Comparison of ENCODE assay signal across 8 cellular contexts in genomic region chr17:2240541-2240940, GRCh38.
A peak's percentile ranks its signal among the peaks of the same experiment; 100 is the strongest.
DNase-seq lines count a peak whose midpoint lies in the region; ATAC-seq, FAIRE-seq and TF ChIP-seq lines count a peak whose summit lies in the region.

No MANE protein-coding gene starts in this region.

- peak overlapping the region; percentile 51 for H3K4me3 Mint-ChIP-seq in activated CD8-positive, alpha-beta memory T cell treated with anti-CD3 and anti-CD28 coated beads, Interleukin-2, amount 10 ng/mL, durations not matched to agents 7 days and 5 days
- H3K4me3 Mint-ChIP-seq in activated B cell treated with CpG ODN at 0.5 μM for 24 hours: no peak overlapping the region

- H3K27ac ChIP-seq in keratinocyte (ENCODE audit: control insufficient read depth, insufficient read depth, low read length) (peak overlapping the region; percentile 69), tibial artery (peak overlapping the region; percentile 11 to 58), pancreas (peak overlapping the region in 1 of 4 donors; percentile 21), hepatocyte (no peak overlapping the region)

- no peaks in the 10 kb centered on the region for H3K27me3 Mint-ChIP-seq in activated CD8-positive, alpha-beta memory T cell treated with anti-CD3 and anti-CD28 coated beads, Interleukin-2, amount 10 ng/mL, durations not matched to agents 7 days and 5 days
- no peaks in the 10 kb centered on the region for H3K27me3 Mint-ChIP-seq in activated B cell treated with CpG ODN at 0.5 μM for 24 hours

- H3K36me3 ChIP-seq in keratinocyte (ENCODE audit: control insufficient read depth in 2 of 2, extremely low read depth in 1 of 2, insufficient read depth in 2 of 2, low read length in 2 of 2): peaks cover 11 to 18% of the 10 kb centered on the region in 2 experiments
- H3K36me3 ChIP-seq in tibial artery: peaks cover 0 to 15% (median 13%) of the 10 kb centered on the region in 3 donors
- peaks cover 0 to 18% (median 0%) of the 10 kb centered on the region in 3 donors for H3K36me3 ChIP-seq in pancreas
- H3K36me3 ChIP-seq in hepatocyte (replicated peaks; ENCODE audit: insufficient read depth, low read depth): no peaks in the 10 kb centered on the region

- H3K4me1 ChIP-seq in keratinocyte (ENCODE audit: control insufficient read depth, extremely low read depth, insufficient read depth, low read length) (peaks cover 15% of the 10 kb centered on the region), tibial artery (peaks cover 0 to 67% (median 45%) of the 10 kb centered on the region in 4 donors), pancreas (no peaks in the 10 kb centered on the region), hepatocyte (ENCODE audit: insufficient read depth) (no peaks in the 10 kb centered on the region)

- no peaks in the 10 kb centered on the region for H3K79me2 ChIP-seq in keratinocyte (ENCODE audit: control insufficient read depth, insufficient read depth, low read length)
- no peaks in the 10 kb centered on the region for H3K79me2 ChIP-seq in hepatocyte

- H3K9me1 ChIP-seq in keratinocyte (ENCODE audit: control insufficient read depth, extremely low read depth, insufficient read depth, low read length): peaks cover 2% of the 10 kb centered on the region

- CTCF ChIA-PET in activated CD8-positive, alpha-beta memory T cell treated with anti-CD3 and anti-CD28 coated beads, Interleukin-2, amount 10 ng/mL, durations not matched to agents 7 days and 5 days (lab: Charles Lee): interaction anchor here (0.8 to 2.5 kb wide), 16 partner anchors 13 to 332 kb away, joined by 3 to 39 read pairs (median 4); partner anchors contain the start of gene HIC1
- CTCF ChIA-PET in activated B cell treated with CpG ODN at 0.5 μM for 24 hours (lab: Charles Lee): interaction anchor here (0.9 to 2.5 kb wide), 6 partner anchors 16 to 186 kb away, joined by 3 to 24 read pairs (median 4); partner anchors contain the start of gene HIC1

- H3K4me3 ChIP-seq in keratinocyte (ENCODE audit: control insufficient read depth in 2 of 3, extremely low read depth in 1 of 3, insufficient read depth in 2 of 3, low read depth in 1 of 3, low read length in 3 of 3) (no peak overlapping the region), tibial artery (no peak overlapping the region), pancreas (no peak overlapping the region), hepatocyte (no peak overlapping the region)

- H3K9ac ChIP-seq in keratinocyte (ENCODE audit: control insufficient read depth, extremely low read depth, insufficient read depth, low read length): no peak overlapping the region

- H2AFZ ChIP-seq in keratinocyte (ENCODE audit: control insufficient read depth, low read length) (no peak overlapping the region), hepatocyte (no peak overlapping the region)

- H3K4me2 ChIP-seq in keratinocyte (ENCODE audit: control insufficient read depth, extremely low read depth, insufficient read depth, low read depth, low read length): peak overlapping the region; percentile 77
- H3K4me2 ChIP-seq in hepatocyte: no peak overlapping the region

- intact Hi-C loops in activated B cell treated with CpG ODN at 0.5 μM for 24 hours (cut with micrococcal nuclease) (loop anchor here (1.0 kb wide), 1 partner anchor 153 kb away; no protein-coding TSS in a partner anchor), tibial artery (cut with DNase I; ENCODE audit: low total_unique reads) (no loop called here), pancreas (cut with DNase I) (no loop called here)

- DNase-seq in activated CD8-positive, alpha-beta memory T cell treated with anti-CD3 and anti-CD28 coated beads, Interleukin-2, amount 10 ng/mL, durations not matched to agents 7 days and 5 days: no peak
- DNase-seq in activated CD8-positive, alpha-beta memory T cell treated with anti-CD3 and anti-CD28 coated beads, Interleukin-2, amount 50 U/mL, for 48 hours: no peak
- DNase-seq in activated B cell treated with CpG ODN at 0.5 μM for 24 hours: no peak
- DNase-seq in keratinocyte (ENCODE audit: low read depth, low spot score): no peak
- DNase-seq in tibial artery: no peak
- DNase-seq in pancreas: no peak
- DNase-seq in hepatocyte (ENCODE audit: low spot score): no peak

- no peaks in the 10 kb centered on the region for H3K27me3 ChIP-seq in keratinocyte (ENCODE audit: control insufficient read depth, extremely low read depth, insufficient read depth, low read length)
- no peaks in the 10 kb centered on the region for H3K27me3 ChIP-seq in tibial artery
- no peaks in the 10 kb centered on the region for H3K27me3 ChIP-seq in pancreas
- no peaks in the 10 kb centered on the region for H3K27me3 ChIP-seq in hepatocyte

- TF ChIP-seq CTCF in activated B cell treated with CpG ODN at 0.5 μM for 24 hours (IDR thresholded peaks at IDR 0.05) (no peak), keratinocyte (optimal IDR thresholded peaks at IDR 0.05 in 1 of 3, IDR thresholded peaks at IDR 0.05 in 1 of 3, conservative IDR thresholded peaks at IDR 0.05 in 1 of 3; ENCODE audit: extremely low read depth in 1 of 3, insufficient read depth in 2 of 3, low read length in 3 of 3) (no peak), tibial artery (IDR thresholded peaks at IDR 0.05) (no peak), pancreas (IDR thresholded peaks at IDR 0.05) (no peak), hepatocyte (IDR thresholded peaks at IDR 0.05; ENCODE audit: poor library complexity) (no peak)

- H3K9me3 Mint-ChIP-seq in activated CD8-positive, alpha-beta memory T cell treated with anti-CD3 and anti-CD28 coated beads, Interleukin-2, amount 10 ng/mL, durations not matched to agents 7 days and 5 days (ENCODE audit: low read depth): no peaks in the 10 kb centered on the region
- no peaks in the 10 kb centered on the region for H3K9me3 Mint-ChIP-seq in activated B cell treated with CpG ODN at 0.5 μM for 24 hours

- H3K9me2 ChIP-seq in hepatocyte (replicated peaks; ENCODE audit: insufficient read depth): no peaks in the 10 kb centered on the region

- H3K36me3 Mint-ChIP-seq in activated CD8-positive, alpha-beta memory T cell treated with anti-CD3 and anti-CD28 coated beads, Interleukin-2, amount 10 ng/mL, durations not matched to agents 7 days and 5 days: peaks cover 40% of the 10 kb centered on the region
- H3K36me3 Mint-ChIP-seq in activated B cell treated with CpG ODN at 0.5 μM for 24 hours (ENCODE audit: low read depth): peaks cover 34% of the 10 kb centered on the region

- H4K20me1 ChIP-seq in keratinocyte (ENCODE audit: control insufficient read depth, extremely low read depth, insufficient read depth, low read length) (peaks cover 4% of the 10 kb centered on the region), hepatocyte (ENCODE audit: insufficient read depth, poor library complexity, severe bottlenecking) (no peaks in the 10 kb centered on the region)

- dilution Hi-C loops in keratinocyte (cut with MboI; ENCODE audit: extremely low pct_ligation_motif_present, low sequenced_read_pairs): no loop called here

- FAIRE-seq in keratinocyte (lab: Jason Lieb, UNC): no peak
- FAIRE-seq in pancreas (lab: Jason Lieb, UNC): no peak

- 85 to 88% methylated on average over 13 of the region's 13 CpGs for WGBS in pancreas, 2 donors
- WGBS in hepatocyte (ENCODE audit: low lambda C conversion rate, missing lambda C conversion rate): 94% methylated on average over 13 of the region's 13 CpGs

- peaks cover 85% of the 10 kb centered on the region for H3K4me1 Mint-ChIP-seq in activated CD8-positive, alpha-beta memory T cell treated with anti-CD3 and anti-CD28 coated beads, Interleukin-2, amount 10 ng/mL, durations not matched to agents 7 days and 5 days
- peaks cover 37% of the 10 kb centered on the region for H3K4me1 Mint-ChIP-seq in activated B cell treated with CpG ODN at 0.5 μM for 24 hours

- no peaks in the 10 kb centered on the region for H3K9me3 ChIP-seq in keratinocyte (ENCODE audit: control insufficient read depth, low read depth, low read length)
- no peaks in the 10 kb centered on the region for H3K9me3 ChIP-seq in tibial artery
- H3K9me3 ChIP-seq in pancreas: no peaks in the 10 kb centered on the region
- no peaks in the 10 kb centered on the region for H3K9me3 ChIP-seq in hepatocyte (ENCODE audit: low read depth)

- H3K27ac Mint-ChIP-seq in activated CD8-positive, alpha-beta memory T cell treated with anti-CD3 and anti-CD28 coated beads, Interleukin-2, amount 10 ng/mL, durations not matched to agents 7 days and 5 days: peak overlapping the region; percentile 85
- peak overlapping the region; percentile 98 for H3K27ac Mint-ChIP-seq in activated B cell treated with CpG ODN at 0.5 μM for 24 hours

- no peak for ATAC-seq in activated CD8-positive, alpha-beta memory T cell treated with anti-CD3 and anti-CD28 coated beads, Interleukin-2, amount 10 ng/mL, durations not matched to agents 7 days and 5 days
- ATAC-seq in activated B cell treated with CpG ODN at 0.5 μM for 24 hours (ENCODE audit: low read depth) (peak; percentile 2), HG03520 (IDR thresholded peaks at IDR 0.05; ENCODE audit: unreplicated experiment) (no peak), pancreas (no peak)

- POLR2A ChIA-PET in activated B cell treated with CpG ODN at 0.5 μM for 24 hours (lab: Charles Lee): interaction anchor here (0.6 to 1.9 kb wide), 6 partner anchors 23 to 185 kb away, joined by 4 to 23 read pairs (median 13); partner anchors contain the start of gene HIC1
